8 cellular contexts compared by ENCODE assay signal in genomic region chr10:45235260-45235699, GRCh38.
DNase-seq lines count a peak whose midpoint lies in the region; ATAC-seq, FAIRE-seq and TF ChIP-seq lines count a peak whose summit lies in the region.
"Not testable (repeated sequence)": the region's sequence is repeated elsewhere in the genome, so short reads cannot be mapped to it uniquely, and the experiment has no call there.

No MANE protein-coding gene starts in this region.

- peak; percentile 72 for FAIRE-seq in G401.6 (lab: Jason Lieb, UNC)

- not testable (repeated sequence) for H3K27me3 ChIP-seq in right cardiac atrium (ENCODE audit: control insufficient read depth, insufficient read depth); thoracic aorta (replicated peaks; ENCODE audit: insufficient read depth)

- intact Hi-C loops in right cardiac atrium (cut with DNase I): not testable (repeated sequence)
- intact Hi-C loops in posterior cingulate gyrus (cut with DNase I): loop anchor here (10.0 kb wide), 1 partner anchor 230 kb away; the partner anchor contains the start of gene ZNF22

- not testable (repeated sequence) for H3K36me3 ChIP-seq in thoracic aorta

- H3K27ac Mint-ChIP-seq in brain: not testable (repeated sequence)

- not testable (repeated sequence) for H3K4me1 Mint-ChIP-seq in brain

- not testable (repeated sequence) for H3K9me3 Mint-ChIP-seq in brain

- not testable (repeated sequence) for H3K4me3 Mint-ChIP-seq in brain

- WGBS in right cardiac atrium: 38% methylated on average over 11 of the region's 11 CpGs

- H3K27me3 Mint-ChIP-seq in brain: peaks cover 17% of the 10 kb centered on the region

- not testable (repeated sequence) for H3K36me3 Mint-ChIP-seq in brain

- ATAC-seq in right cardiac atrium: peak; percentile 84 to 85
- ATAC-seq in thoracic aorta (ENCODE audit: insufficient number of reproducible peaks, low FRiP score, low read depth): not testable (repeated sequence)

- H3K4me1 ChIP-seq in right cardiac atrium (ENCODE audit: control insufficient read depth, insufficient read depth, low read length); thoracic aorta (ENCODE audit: control insufficient read depth in 1 of 2, low read depth in 2 of 2): not testable (repeated sequence)

- H3K9me3 ChIP-seq in right cardiac atrium (ENCODE audit: control insufficient read depth, low read length); thoracic aorta: not testable (repeated sequence)

- peak; percentile 78 to 88 for TF ChIP-seq CTCF in brain (conservative IDR thresholded peaks at IDR 0.05)
- peak; percentile 56 for TF ChIP-seq CTCF in thoracic aorta (IDR thresholded peaks at IDR 0.05)

- peak; percentile 90 for DNase-seq in HT-29 (ENCODE audit: low spot score)
- DNase-seq in NCI-H69 (lab: John Stamatoyannopoulos, UW): peak; percentile 69
- peak in 3 of 4 experiments; percentile 7 to 37 (median 11) for DNase-seq in activated CD4-positive, CD25-positive, alpha-beta regulatory T cell (lab: John Stamatoyannopoulos, UW)
- peak; percentile 38 to 65 (median 54) for DNase-seq in right cardiac atrium
- DNase-seq in posterior cingulate gyrus: peak in 7 of 10 donors; percentile 47 to 87 (median 61)
- not testable (repeated sequence) for DNase-seq in thoracic aorta (ENCODE audit: low spot score)

- not testable (repeated sequence) for H3K4me3 ChIP-seq in right cardiac atrium (ENCODE audit: low read length); thoracic aorta

- not testable (repeated sequence) for H3K27ac ChIP-seq in right cardiac atrium (ENCODE audit: low read length); thoracic aorta
